Comparison of ENCODE assay signal across 8 cellular contexts in genomic region chr6:33424855-33425667, GRCh38. TPM values are rescaled to one million over a fixed set of nuclear protein-coding genes. Genes with fewer than 3 reads are reported as not detected.
A peak's percentile ranks its signal among the peaks of the same experiment; 100 is the strongest.
DNase-seq lines count a peak whose midpoint lies in the region; ATAC-seq and TF ChIP-seq lines count a peak whose summit lies in the region.

No MANE protein-coding gene starts in this region.

- H3K27ac ChIP-seq in OCI-LY7 (ENCODE audit: low read depth, low read length, poor library complexity, severe bottlenecking): peak overlapping the region; percentile 58

- CTCF ChIA-PET in OCI-LY7 (lab: Charles Lee; ENCODE audit: unreplicated experiment): no interaction called here

- H3K36me3 ChIP-seq in OCI-LY7 (ENCODE audit: insufficient read depth, low read length) (no peaks in the 10 kb centered on the region; the same call in 1 of the 2 replicates), neuron (ENCODE audit: insufficient read depth, low read length) (peaks cover 4% of the 10 kb centered on the region)

- H3K27me3 Mint-ChIP-seq in endothelial cell (ENCODE audit: unreplicated experiment): peaks cover 20% of the 10 kb centered on the region

- peak overlapping the region; percentile 95 for H3K4me3 Mint-ChIP-seq in endothelial cell (ENCODE audit: unreplicated experiment)

- no peaks in the 10 kb centered on the region for H3K9me2 ChIP-seq in OCI-LY7 (ENCODE audit: insufficient read depth, low read length)

- intact Hi-C loops in OCI-LY7 (cut with micrococcal nuclease; ENCODE audit: unreplicated experiment): loop anchor here (5.0 kb wide), 1 partner anchor 148 kb away; the partner anchor contains the start of gene B3GALT4

- H3K4me1 Mint-ChIP-seq in endothelial cell (ENCODE audit: unreplicated experiment): peaks cover 50% of the 10 kb centered on the region

- H3K27ac Mint-ChIP-seq in endothelial cell (ENCODE audit: unreplicated experiment): peak overlapping the region; percentile 95

- H2AFZ ChIP-seq in OCI-LY7 (ENCODE audit: low read length) (peak overlapping the region; percentile 52; the same call in 1 of the 2 replicates), neuron (ENCODE audit: low read depth, low read length) (no peak overlapping the region)

- H3K4me3 ChIP-seq in OCI-LY7 (ENCODE audit: low read depth, low read length, poor library complexity, severe bottlenecking): peak overlapping the region; percentile 67
- peak overlapping the region; percentile 62 for H3K4me3 ChIP-seq in neuron (ENCODE audit: low read length)

- H3K4me2 ChIP-seq in OCI-LY7 (ENCODE audit: low read length): peak overlapping the region; percentile 84

- ATAC-seq in HG03565 (IDR thresholded peaks at IDR 0.05; ENCODE audit: unreplicated experiment): no peak

- H3K27me3 ChIP-seq in neuron (ENCODE audit: insufficient read depth, low read length): no peaks in the 10 kb centered on the region

- peaks cover 48% of the 10 kb centered on the region for H3K4me1 ChIP-seq in OCI-LY7 (ENCODE audit: insufficient read depth, low read length, poor library complexity, severe bottlenecking)
- peaks cover 61% of the 10 kb centered on the region for H3K4me1 ChIP-seq in neuron (ENCODE audit: insufficient read depth, low read length)

- POLR2A ChIA-PET in OCI-LY7 (lab: Charles Lee): interaction anchor here (0.7 to 1.5 kb wide), 5 partner anchors 30 to 176 kb away, joined by 3 to 7 read pairs (median 5); partner anchors contain the start of gene ZBTB9

- H3K9me3 Mint-ChIP-seq in endothelial cell (ENCODE audit: unreplicated experiment): no peaks in the 10 kb centered on the region

- DNase-seq in CD1c-positive myeloid dendritic cell (ENCODE audit: extremely low spot score) (peak; percentile 35), OCI-LY7 (ENCODE audit: low spot score) (no peak), endothelial cell (ENCODE audit: low spot score) (no peak), NOMO-1 treated with dmso at 0.1 percent for 144 hours (lab: John Stamatoyannopoulos, UW; ENCODE audit: unreplicated experiment) (no peak), NCI-H1694 treated with DMSO at 0.1 percent for 48 hours (lab: John Stamatoyannopoulos, UW) (no peak), HK-2 (ENCODE audit: unreplicated experiment) (no peak)

- no peaks in the 10 kb centered on the region for H4K20me1 ChIP-seq in OCI-LY7 (ENCODE audit: insufficient read depth, low read length)

- peaks cover 3% of the 10 kb centered on the region; the same call in 1 of the 2 replicates for H3K79me2 ChIP-seq in OCI-LY7 (ENCODE audit: insufficient read depth, low read depth, low read length)

- peaks cover 9% of the 10 kb centered on the region for H3K36me3 Mint-ChIP-seq in endothelial cell (ENCODE audit: low read depth, unreplicated experiment)

- no peak for TF ChIP-seq CTCF in OCI-LY7 (conservative IDR thresholded peaks at IDR 0.05; ENCODE audit: low read length)
- TF ChIP-seq CTCF in endothelial cell (IDR thresholded peaks at IDR 0.05; ENCODE audit: unreplicated experiment): no peak

- no TSS peak for BruUV-seq in OCI-LY7 (replicated peaks; lab: Mats Ljungman, UMichigan)

- no peaks in the 10 kb centered on the region for H3K9me3 ChIP-seq in OCI-LY7 (ENCODE audit: low read length)
- H3K9me3 ChIP-seq in neuron (ENCODE audit: low read length): no peaks in the 10 kb centered on the region

RNA-seq across cellular contexts. Expression of gene SYNGAP1, which starts 5.2 kb away (rescaled TPM):
- total RNA-seq in OCI-LY7 (2014; rRNA removed; shearing (Covaris generic)): 5.4 and 5.6 TPM in 2 replicates
- total RNA-seq in OCI-LY7 (2022) (30.7 and 32.3 TPM in 2 replicates), endothelial cell (ENCODE audit: unreplicated experiment) (48.6 TPM)

RNA-seq across cellular contexts. Expression of gene CUTA, which starts 7.2 kb away (rescaled TPM):
- total RNA-seq in OCI-LY7 (2014; rRNA removed; shearing (Covaris generic)): 147 and 164 TPM in 2 replicates
- total RNA-seq in OCI-LY7 (2022) (165 and 175 TPM in 2 replicates), endothelial cell (ENCODE audit: unreplicated experiment) (163 TPM)

RNA-seq across cellular contexts. Expression of gene PHF1, which starts 14.2 kb away (rescaled TPM):
- 19.9 and 21.4 TPM in 2 replicates for total RNA-seq in OCI-LY7 (2014; rRNA removed; shearing (Covaris generic))
- total RNA-seq in OCI-LY7 (2022): 30.2 and 35.0 TPM in 2 replicates
- total RNA-seq in endothelial cell (ENCODE audit: unreplicated experiment): 60.0 TPM

RNA-seq across cellular contexts. Expression of gene ZBTB9, which starts 29.3 kb away (rescaled TPM):
- total RNA-seq in OCI-LY7 (2014; rRNA removed; shearing (Covaris generic)): 7.7 and 11.2 TPM in 2 replicates
- total RNA-seq in OCI-LY7 (2022) (6.8 and 7.3 TPM in 2 replicates), endothelial cell (ENCODE audit: unreplicated experiment) (18.7 TPM)

RNA-seq across cellular contexts. Expression of gene KIFC1, which starts 33.4 kb away (rescaled TPM):
- total RNA-seq in OCI-LY7 (2014; rRNA removed; shearing (Covaris generic)): 133 and 138 TPM in 2 replicates
- total RNA-seq in OCI-LY7 (2022) (167 and 176 TPM in 2 replicates), endothelial cell (ENCODE audit: unreplicated experiment) (19.0 TPM)
